Comparison of ENCODE assay signal across 15 cellular contexts in genomic region chr7:44694766-44695165, GRCh38.
"Had no signal": no experiment of that assay in that cellular context is flagged by ENCODE, and none has a peak within 500 bp of the region (broad histone marks: within the 10 kb centered on the region; RNA-seq: fewer than 3 reads in every experiment).

No MANE protein-coding gene starts in this region.

- H3K4me3 Mint-ChIP-seq: activated CD4-positive, alpha-beta T cell treated with anti-CD3 and anti-CD28 coated beads for 36 hours; activated naive CD8-positive, alpha-beta T cell treated with anti-CD3 and anti-CD28 coated beads, Interleukin-2, amount 50 U/mL, for 24 hours; naive thymus-derived CD8-positive, alpha-beta T cell had no signal

- DNase-seq: activated CD4-positive, alpha-beta T cell treated with anti-CD3 and anti-CD28 coated beads for 36 hours; activated gamma-delta T cell; activated naive CD8-positive, alpha-beta T cell treated with anti-CD3 and anti-CD28 coated beads, Interleukin-2, amount 50 U/mL, for 24 hours; hypothalamus; kidney glomerular epithelial cell; naive thymus-derived CD8-positive, alpha-beta T cell; stimulated activated CD4-positive, alpha-beta T cell treated with anti-CD3 and anti-CD28 coated beads, Interleukin-12 subunit alpha, Interleukin-12 subunit beta, amount 100 ng/mL, for 4 hours; stimulated activated naive CD4-positive, alpha-beta T cell treated with Interleukin-2 at 50 U/mL for 16 hours; WERI-Rb-1 had no signal

- H3K4me3 ChIP-seq: ascending aorta, cardiac muscle cell, gastroesophageal sphincter, lower lobe of right lung had no signal

- H3K4me1 Mint-ChIP-seq: activated CD4-positive, alpha-beta T cell treated with anti-CD3 and anti-CD28 coated beads for 36 hours; activated naive CD8-positive, alpha-beta T cell treated with anti-CD3 and anti-CD28 coated beads, Interleukin-2, amount 50 U/mL, for 24 hours; naive thymus-derived CD8-positive, alpha-beta T cell had no signal

- H3K27me3 ChIP-seq: ascending aorta, cardiac muscle cell, gastroesophageal sphincter, neutrophil had no signal

- H3K27ac Mint-ChIP-seq: activated CD4-positive, alpha-beta T cell treated with anti-CD3 and anti-CD28 coated beads for 36 hours; activated naive CD8-positive, alpha-beta T cell treated with anti-CD3 and anti-CD28 coated beads, Interleukin-2, amount 50 U/mL, for 24 hours; progenitor cell of endocrine pancreas had no signal

- H3K9me3 Mint-ChIP-seq: activated naive CD8-positive, alpha-beta T cell treated with anti-CD3 and anti-CD28 coated beads, Interleukin-2, amount 50 U/mL, for 24 hours; naive thymus-derived CD8-positive, alpha-beta T cell had no signal

- H3K4me1 ChIP-seq: ascending aorta, gastroesophageal sphincter, lower lobe of right lung had no signal

- H3K9me3 ChIP-seq: ascending aorta, gastroesophageal sphincter, lower lobe of right lung had no signal

- H3K27ac ChIP-seq: ascending aorta, cardiac muscle cell, gastroesophageal sphincter, lower lobe of right lung, neutrophil, WERI-Rb-1 had no signal

- H3K27me3 Mint-ChIP-seq: activated CD4-positive, alpha-beta T cell treated with anti-CD3 and anti-CD28 coated beads for 36 hours; activated naive CD8-positive, alpha-beta T cell treated with anti-CD3 and anti-CD28 coated beads, Interleukin-2, amount 50 U/mL, for 24 hours; naive thymus-derived CD8-positive, alpha-beta T cell; progenitor cell of endocrine pancreas had no signal
